Comparison of ENCODE assay signal across 13 cellular contexts in genomic region chr1:11748294-11749202, GRCh38. TPM values are rescaled to one million over a fixed set of nuclear protein-coding genes. Genes with fewer than 3 reads are reported as not detected.
DNase-seq lines count a peak whose midpoint lies in the region; ATAC-seq and TF ChIP-seq lines count a peak whose summit lies in the region.
"Had no signal": no experiment of that assay in that cellular context is flagged by ENCODE, and none has a peak within 500 bp of the region (broad histone marks: within the 10 kb centered on the region; RNA-seq: fewer than 3 reads in every experiment).

No MANE protein-coding gene starts in this region.

- no peak overlapping the region for H3K4me3 ChIP-seq in body of pancreas
- H3K4me3 ChIP-seq: uterus had no signal

- H3K27ac ChIP-seq in body of pancreas, result no peak overlapping the region
- H3K27ac ChIP-seq: uterus had no signal

- peaks cover 8% of the 10 kb centered on the region for H3K4me1 Mint-ChIP-seq in activated T-cell treated with anti-CD3 and anti-CD28 coated beads, Interleukin-2, amount 50 U/mL, for 4 hours (ENCODE audit: low read depth)
- peaks cover 19% of the 10 kb centered on the region for H3K4me1 Mint-ChIP-seq in activated T-helper 1 cell treated with anti-CD3 and anti-CD28 coated beads, Interleukin-12 subunit alpha, Interleukin-12 subunit beta, Interleukin-2, Interleukin-4 antibody, amounts not matched to agents 30 ng/mL and 10 ng/mL and 1 ng/mL, durations not matched to agents 14 hours and 24 hours and 36 hours (ENCODE audit: low read depth)
- peaks cover 6% of the 10 kb centered on the region for H3K4me1 Mint-ChIP-seq in stimulated activated memory B cell treated with anti-CD40 and anti-IgM and Interleukin-4, amounts not matched to agents 10 μg/mL and 1 μg/mL and 100 μg/mL, for 72 hours

- ATAC-seq in activated T-cell treated with anti-CD3 and anti-CD28 coated beads, Interleukin-2, amount 50 U/mL, for 4 hours, result peak; percentile 30 to 34
- ATAC-seq in sciatic nerve (peak; percentile 4), body of pancreas (no peak)
- no peak for ATAC-seq in stimulated activated memory B cell treated with anti-CD40 and anti-IgM and Interleukin-4, amounts not matched to agents 10 μg/mL and 1 μg/mL and 100 μg/mL, for 72 hours

- no peaks in the 10 kb centered on the region for H3K9me3 Mint-ChIP-seq in activated T-cell treated with anti-CD3 and anti-CD28 coated beads, Interleukin-2, amount 50 U/mL, for 4 hours
- no peaks in the 10 kb centered on the region for H3K9me3 Mint-ChIP-seq in activated T-helper 1 cell treated with anti-CD3 and anti-CD28 coated beads, Interleukin-12 subunit alpha, Interleukin-12 subunit beta, Interleukin-2, Interleukin-4 antibody, amounts not matched to agents 30 ng/mL and 10 ng/mL and 1 ng/mL, durations not matched to agents 14 hours and 24 hours and 36 hours
- H3K9me3 Mint-ChIP-seq in stimulated activated memory B cell treated with anti-CD40 and anti-IgM and Interleukin-4, amounts not matched to agents 10 μg/mL and 1 μg/mL and 100 μg/mL, for 72 hours, result no peaks in the 10 kb centered on the region

- H3K36me3 ChIP-seq in body of pancreas (replicated peaks in 1 of 2; ENCODE audit: insufficient read depth in 1 of 2, low read depth in 2 of 2), result peaks cover 0 to 4% of the 10 kb centered on the region in 2 donors
- H3K36me3 ChIP-seq: uterus had no signal

- WGBS in body of pancreas, 2 donors, result 87% methylated on average over 17 to 27 of the region's 27 CpGs

- peak overlapping the region; percentile 74 for H3K27ac Mint-ChIP-seq in activated T-helper 1 cell treated with anti-CD3 and anti-CD28 coated beads, Interleukin-12 subunit alpha, Interleukin-12 subunit beta, Interleukin-2, Interleukin-4 antibody, amounts not matched to agents 30 ng/mL and 10 ng/mL and 1 ng/mL, durations not matched to agents 14 hours and 24 hours and 36 hours
- no peak overlapping the region for H3K27ac Mint-ChIP-seq in stimulated activated memory B cell treated with anti-CD40 and anti-IgM and Interleukin-4, amounts not matched to agents 10 μg/mL and 1 μg/mL and 100 μg/mL, for 72 hours
- H3K27ac Mint-ChIP-seq: activated naive CD8-positive, alpha-beta T cell had no signal

- no peaks in the 10 kb centered on the region for H3K9me3 ChIP-seq in body of pancreas
- H3K9me3 ChIP-seq: uterus had no signal

- H3K4me1 ChIP-seq in body of pancreas, result peaks cover 37% of the 10 kb centered on the region
- H3K4me1 ChIP-seq: uterus had no signal

- intact Hi-C loops in activated T-helper 1 cell treated with anti-CD3 and anti-CD28 coated beads, Interleukin-12 subunit alpha, Interleukin-12 subunit beta, Interleukin-2, Interleukin-4 antibody, amounts not matched to agents 30 ng/mL and 10 ng/mL and 1 ng/mL, durations not matched to agents 14 hours and 24 hours and 36 hours (cut with micrococcal nuclease), result no loop called here
- intact Hi-C loops in sciatic nerve (cut with DNase I) (no loop called here), body of pancreas (cut with DNase I) (no loop called here)

- no peaks in the 10 kb centered on the region for H3K27me3 Mint-ChIP-seq in activated T-cell treated with anti-CD3 and anti-CD28 coated beads, Interleukin-2, amount 50 U/mL, for 4 hours (ENCODE audit: low read depth)
- H3K27me3 Mint-ChIP-seq in activated T-helper 1 cell treated with anti-CD3 and anti-CD28 coated beads, Interleukin-12 subunit alpha, Interleukin-12 subunit beta, Interleukin-2, Interleukin-4 antibody, amounts not matched to agents 30 ng/mL and 10 ng/mL and 1 ng/mL, durations not matched to agents 14 hours and 24 hours and 36 hours (ENCODE audit: insufficient read depth), result no peaks in the 10 kb centered on the region
- no peaks in the 10 kb centered on the region for H3K27me3 Mint-ChIP-seq in stimulated activated memory B cell treated with anti-CD40 and anti-IgM and Interleukin-4, amounts not matched to agents 10 μg/mL and 1 μg/mL and 100 μg/mL, for 72 hours
- H3K27me3 Mint-ChIP-seq: activated naive CD8-positive, alpha-beta T cell had no signal

- no peak for TF ChIP-seq POLR2A in body of pancreas (IDR thresholded peaks at IDR 0.05)

- H3K36me3 Mint-ChIP-seq in activated T-cell treated with anti-CD3 and anti-CD28 coated beads, Interleukin-2, amount 50 U/mL, for 4 hours (ENCODE audit: insufficient read depth), result peaks cover 13% of the 10 kb centered on the region
- peaks cover 17% of the 10 kb centered on the region for H3K36me3 Mint-ChIP-seq in activated T-helper 1 cell treated with anti-CD3 and anti-CD28 coated beads, Interleukin-12 subunit alpha, Interleukin-12 subunit beta, Interleukin-2, Interleukin-4 antibody, amounts not matched to agents 30 ng/mL and 10 ng/mL and 1 ng/mL, durations not matched to agents 14 hours and 24 hours and 36 hours (ENCODE audit: low read depth)
- H3K36me3 Mint-ChIP-seq in stimulated activated memory B cell treated with anti-CD40 and anti-IgM and Interleukin-4, amounts not matched to agents 10 μg/mL and 1 μg/mL and 100 μg/mL, for 72 hours, result peaks cover 31% of the 10 kb centered on the region

- DNase-seq in activated T-cell treated with anti-CD3 and anti-CD28 coated beads, Interleukin-2, amount 50 U/mL, for 4 hours, result no peak
- DNase-seq in activated T-cell treated with anti-CD3 and anti-CD28 coated beads for 4 hours (no peak), sciatic nerve (ENCODE audit: low spot score) (no peak), body of pancreas (no peak)
- DNase-seq in activated T-helper 1 cell treated with anti-CD3 and anti-CD28 coated beads, Interleukin-12 subunit alpha, Interleukin-12 subunit beta, Interleukin-2, Interleukin-4 antibody, amounts not matched to agents 30 ng/mL and 10 ng/mL and 1 ng/mL, durations not matched to agents 14 hours and 24 hours and 36 hours (ENCODE audit: low spot score), result no peak
- DNase-seq: IMR-90, NCI-H1436, NCI-H446 treated with DMSO at 0.1 percent for 48 hours, PC-3 had no signal

- no peaks in the 10 kb centered on the region for H3K27me3 ChIP-seq in body of pancreas
- H3K27me3 ChIP-seq: uterus had no signal

- no peak for TF ChIP-seq CTCF in body of pancreas (IDR thresholded peaks at IDR 0.05)

- no peak overlapping the region for H3K4me3 Mint-ChIP-seq in activated T-cell treated with anti-CD3 and anti-CD28 coated beads, Interleukin-2, amount 50 U/mL, for 4 hours
- H3K4me3 Mint-ChIP-seq in activated T-helper 1 cell treated with anti-CD3 and anti-CD28 coated beads, Interleukin-12 subunit alpha, Interleukin-12 subunit beta, Interleukin-2, Interleukin-4 antibody, amounts not matched to agents 30 ng/mL and 10 ng/mL and 1 ng/mL, durations not matched to agents 14 hours and 24 hours and 36 hours, result no peak overlapping the region
- H3K4me3 Mint-ChIP-seq in stimulated activated memory B cell treated with anti-CD40 and anti-IgM and Interleukin-4, amounts not matched to agents 10 μg/mL and 1 μg/mL and 100 μg/mL, for 72 hours, result no peak overlapping the region
- H3K4me3 Mint-ChIP-seq: activated naive CD8-positive, alpha-beta T cell had no signal

RNA-seq across cellular contexts. Expression of gene AGTRAP, which starts 12.6 kb away (rescaled TPM):
- 1 to 10 TPM; 6.5 to 7.8 (median 7.1) TPM for total RNA-seq in activated T-cell treated with anti-CD3 and anti-CD28 coated beads, Interleukin-2, amount 50 U/mL, for 4 hours
- total RNA-seq in activated T-helper 1 cell treated with anti-CD3 and anti-CD28 coated beads, Interleukin-12 subunit alpha, Interleukin-12 subunit beta, Interleukin-2, Interleukin-4 antibody, amounts not matched to agents 30 ng/mL and 10 ng/mL and 1 ng/mL, durations not matched to agents 14 hours and 24 hours and 36 hours, result 13.8 and 15.9 TPM in 2 replicates
- 32.8 TPM for total RNA-seq in sciatic nerve
- total RNA-seq in body of pancreas, result 10 to 100 TPM; 16.8 to 24.6 TPM

RNA-seq across cellular contexts. Expression of gene C1orf167, which starts 13.4 kb away (rescaled TPM):
- not detected for total RNA-seq in activated T-cell treated with anti-CD3 and anti-CD28 coated beads, Interleukin-2, amount 50 U/mL, for 4 hours
- not detected in 2 replicates for total RNA-seq in activated T-helper 1 cell treated with anti-CD3 and anti-CD28 coated beads, Interleukin-12 subunit alpha, Interleukin-12 subunit beta, Interleukin-2, Interleukin-4 antibody, amounts not matched to agents 30 ng/mL and 10 ng/mL and 1 ng/mL, durations not matched to agents 14 hours and 24 hours and 36 hours
- total RNA-seq in sciatic nerve (4.1 TPM), body of pancreas (not detected)
- total RNA-seq: chondrocyte, PC-3 had no signal

RNA-seq across cellular contexts. Expression of gene DRAXIN, which starts 57.0 kb away (rescaled TPM):
- under 1 TPM; 0.03 to 0.08 (median 0.05) TPM for total RNA-seq in activated T-cell treated with anti-CD3 and anti-CD28 coated beads, Interleukin-2, amount 50 U/mL, for 4 hours
- 0.07 TPM in 1 of 2 replicates, not detected in the other for total RNA-seq in activated T-helper 1 cell treated with anti-CD3 and anti-CD28 coated beads, Interleukin-12 subunit alpha, Interleukin-12 subunit beta, Interleukin-2, Interleukin-4 antibody, amounts not matched to agents 30 ng/mL and 10 ng/mL and 1 ng/mL, durations not matched to agents 14 hours and 24 hours and 36 hours
- total RNA-seq in sciatic nerve, result not detected
- not detected for total RNA-seq in body of pancreas

RNA-seq across cellular contexts. Expression of gene MTHFR, which starts 57.2 kb away (rescaled TPM):
- total RNA-seq in activated T-cell treated with anti-CD3 and anti-CD28 coated beads, Interleukin-2, amount 50 U/mL, for 4 hours, result 10 to 100 TPM; 13.1 to 17.0 (median 14.9) TPM
- 18.1 and 21.4 TPM in 2 replicates for total RNA-seq in activated T-helper 1 cell treated with anti-CD3 and anti-CD28 coated beads, Interleukin-12 subunit alpha, Interleukin-12 subunit beta, Interleukin-2, Interleukin-4 antibody, amounts not matched to agents 30 ng/mL and 10 ng/mL and 1 ng/mL, durations not matched to agents 14 hours and 24 hours and 36 hours
- total RNA-seq in sciatic nerve (78.3 TPM), body of pancreas (10 to 100 TPM; 26.4 to 30.1 TPM)

RNA-seq across cellular contexts. Expression of gene CLCN6, which starts 57.4 kb away (rescaled TPM):
- 10 to 100 TPM in 2 of 3 donors, 1 to 10 TPM in 1; 8.6 to 13.5 (median 10.7) TPM for total RNA-seq in activated T-cell treated with anti-CD3 and anti-CD28 coated beads, Interleukin-2, amount 50 U/mL, for 4 hours
- total RNA-seq in activated T-helper 1 cell treated with anti-CD3 and anti-CD28 coated beads, Interleukin-12 subunit alpha, Interleukin-12 subunit beta, Interleukin-2, Interleukin-4 antibody, amounts not matched to agents 30 ng/mL and 10 ng/mL and 1 ng/mL, durations not matched to agents 14 hours and 24 hours and 36 hours, result 11.2 and 14.3 TPM in 2 replicates
- 48.4 TPM for total RNA-seq in sciatic nerve
- total RNA-seq in body of pancreas, result 10 to 100 TPM in 1 of 2 donors, 1 to 10 TPM in 1; 7.0 to 23.7 TPM

Comparison
In these comparisons a context has a peak if more than half of its experiments do, and no peak if none do; other contexts are left out.
1. ATAC-seq: peak in activated T-cell treated with anti-CD3 and anti-CD28 coated beads, Interleukin-2, amount 50 U/mL, for 4 hours (2 of 2) and sciatic nerve (single experiment); none in body of pancreas (single experiment) and stimulated activated memory B cell treated with anti-CD40 and anti-IgM and Interleukin-4, amounts not matched to agents 10 μg/mL and 1 μg/mL and 100 μg/mL, for 72 hours (single experiment).